Comparison of ENCODE assay signal across 9 cellular contexts in genomic region chr5:179817071-179817840, GRCh38. TPM values are rescaled to one million over a fixed set of nuclear protein-coding genes. Genes with fewer than 3 reads are reported as not detected.
DNase-seq lines count a peak whose midpoint lies in the region; ATAC-seq and TF ChIP-seq lines count a peak whose summit lies in the region.
"Had no signal": no experiment of that assay in that cellular context is flagged by ENCODE, and none has a peak within 500 bp of the region (broad histone marks: within the 10 kb centered on the region; RNA-seq: fewer than 3 reads in every experiment).

No MANE protein-coding gene starts in this region.

- 14 to 17% methylated on average over 46 to 51 of the region's 51 CpGs for WGBS in heart right ventricle, 2 donors
- 15 to 37% (median 22%) methylated on average over 20 to 51 of the region's 51 CpGs for WGBS in psoas muscle, 3 donors

- peaks cover 0 to 8% of the 10 kb centered on the region in 2 donors for H3K27me3 Mint-ChIP-seq in CD8-positive, alpha-beta memory T cell

- POLR2A ChIA-PET in CD8-positive, alpha-beta memory T cell (lab: Charles Lee): no interaction called here

- no peaks in the 10 kb centered on the region for H3K36me3 ChIP-seq in CD8-positive, alpha-beta memory T cell (ENCODE audit: insufficient read depth, low read length)
- H3K36me3 ChIP-seq in heart right ventricle (peaks cover 0 to 24% (median 0%) of the 10 kb centered on the region in 9 donors), psoas muscle (ENCODE audit: insufficient read depth in 1 of 2, low read depth in 1 of 2) (peaks cover 0 to 10% of the 10 kb centered on the region in 2 donors)

- no peak overlapping the region for H3K4me3 ChIP-seq in CD8-positive, alpha-beta memory T cell (ENCODE audit: low read length)
- H3K4me3 ChIP-seq in heart right ventricle: peak overlapping the region; percentile 18 to 64 (median 58)
- peak overlapping the region; percentile 99 for H3K4me3 ChIP-seq in psoas muscle

- peaks cover 28% of the 10 kb centered on the region for H3K4me1 ChIP-seq in CD8-positive, alpha-beta memory T cell (ENCODE audit: insufficient read depth, low read length)
- H3K4me1 ChIP-seq in heart right ventricle (peaks cover 15 to 48% (median 44%) of the 10 kb centered on the region in 9 donors), psoas muscle (peaks cover 27% of the 10 kb centered on the region)

- no peak for DNase-seq in CD8-positive, alpha-beta memory T cell
- DNase-seq in activated CD8-positive, alpha-beta memory T cell treated with anti-CD3 and anti-CD28 coated beads, Interleukin-2, amount 50 U/mL, for 48 hours: peak; percentile 65
- DNase-seq in heart right ventricle (peak in 1 of 2 donors; percentile 43), psoas muscle (peak in 1 of 2 donors; percentile 70), SIG-M5 treated with dmso at 0.1 percent for 504 hours (lab: John Stamatoyannopoulos, UW; ENCODE audit: unreplicated experiment) (no peak), NCI-H187 (lab: John Stamatoyannopoulos, UW) (no peak), HuH-7.5 (ENCODE audit: low spot score) (no peak)

- no peaks in the 10 kb centered on the region for H3K27me3 ChIP-seq in CD8-positive, alpha-beta memory T cell (ENCODE audit: insufficient read depth, low read length, poor library complexity, severe bottlenecking)
- H3K27me3 ChIP-seq in heart right ventricle: no peaks in the 10 kb centered on the region
- no peaks in the 10 kb centered on the region for H3K27me3 ChIP-seq in psoas muscle (ENCODE audit: insufficient read depth in 3 of 3, low read length in 2 of 3)

- ATAC-seq in heart right ventricle (no peak), psoas muscle (no peak), HG02588 (IDR thresholded peaks at IDR 0.05; ENCODE audit: unreplicated experiment) (no peak)

- CTCF ChIA-PET in CD8-positive, alpha-beta memory T cell (lab: Charles Lee): interaction anchor here (1.1 to 1.6 kb wide), 2 partner anchors 14 to 206 kb away, joined by 3 read pairs; no protein-coding TSS in a partner anchor

- H3K36me3 Mint-ChIP-seq in CD8-positive, alpha-beta memory T cell: peaks cover 0 to 25% (median 6%) of the 10 kb centered on the region in 3 donors

- H3K4me3 Mint-ChIP-seq in CD8-positive, alpha-beta memory T cell: peak overlapping the region; percentile 23 to 94 (median 84)

- peaks cover 0 to 4% (median 0%) of the 10 kb centered on the region in 5 donors for H3K9me3 Mint-ChIP-seq in CD8-positive, alpha-beta memory T cell

- TF ChIP-seq CTCF in heart right ventricle (IDR thresholded peaks at IDR 0.05) (peak in 3 of 9 donors; percentile 21 to 30 (median 25)), psoas muscle (IDR thresholded peaks at IDR 0.05) (peak; percentile 6)

- intact Hi-C loops in heart right ventricle (cut with DNase I): no loop called here
- intact Hi-C loops in psoas muscle (cut with DNase I): no loop called here

- H3K9me3 ChIP-seq in CD8-positive, alpha-beta memory T cell (ENCODE audit: low read length): no peaks in the 10 kb centered on the region
- H3K9me3 ChIP-seq in heart right ventricle: no peaks in the 10 kb centered on the region
- H3K9me3 ChIP-seq in psoas muscle: no peaks in the 10 kb centered on the region

- peaks cover 25 to 44% (median 29%) of the 10 kb centered on the region in 3 donors for H3K4me1 Mint-ChIP-seq in CD8-positive, alpha-beta memory T cell

- H3K27ac ChIP-seq in CD8-positive, alpha-beta memory T cell (ENCODE audit: low read depth, low read length): no peak overlapping the region
- H3K27ac ChIP-seq in heart right ventricle (peak overlapping the region in 8 of 10 donors; percentile 25 to 100 (median 98)), psoas muscle (peak overlapping the region; percentile 100)

- H3K27ac Mint-ChIP-seq in CD8-positive, alpha-beta memory T cell: peak overlapping the region in 5 of 8 donors; percentile 15 to 98 (median 96)

RNA-seq across cellular contexts. Expression of gene SQSTM1, which starts 3.4 kb away (rescaled TPM):
- total RNA-seq in CD8-positive, alpha-beta memory T cell: 100 to 1,000 TPM; 158 to 179 TPM
- 212 TPM for polyA plus RNA-seq in CD8-positive, alpha-beta memory T cell
- total RNA-seq in heart right ventricle (100 to 1,000 TPM; 341 to 466 (median 391) TPM), psoas muscle (1,000 to 10,000 TPM in 1 of 4 donors, 100 to 1,000 TPM in 3; 688 to 1,199 (median 831) TPM)
- polyA plus RNA-seq in heart right ventricle (100 to 1,000 TPM; 131 to 210 TPM), psoas muscle (100 to 1,000 TPM; 463 to 917 (median 671) TPM)

RNA-seq across cellular contexts. Expression of gene MGAT4B, which starts 10.6 kb away (rescaled TPM):
- total RNA-seq in CD8-positive, alpha-beta memory T cell: 100 to 1,000 TPM in 1 of 2 experiments, 10 to 100 TPM in 1; 94.0 to 103 TPM
- polyA plus RNA-seq in CD8-positive, alpha-beta memory T cell: 21.0 TPM
- total RNA-seq in heart right ventricle (100 to 1,000 TPM in 5 of 10 donors, 10 to 100 TPM in 5; 88.6 to 123 (median 102) TPM), psoas muscle (10 to 100 TPM; 29.3 to 58.4 (median 50.7) TPM)
- polyA plus RNA-seq in heart right ventricle (10 to 100 TPM; 58.6 to 86.9 TPM), psoas muscle (100 to 1,000 TPM in 1 of 3 donors, 10 to 100 TPM in 2; 40.9 to 136 (median 63.4) TPM)

RNA-seq across cellular contexts. Expression of gene LTC4S, which starts 23.5 kb away (rescaled TPM):
- 1 to 10 TPM in 1 of 2 experiments, under 1 TPM in 1; 0.57 to 1.0 TPM for total RNA-seq in CD8-positive, alpha-beta memory T cell
- polyA plus RNA-seq in CD8-positive, alpha-beta memory T cell: 4.0 TPM
- total RNA-seq in heart right ventricle (10 to 100 TPM in 3 of 10 donors, 1 to 10 TPM in 7; 5.4 to 10.6 (median 7.9) TPM), psoas muscle (1 to 10 TPM; 1.7 to 6.7 (median 4.5) TPM)
- polyA plus RNA-seq in heart right ventricle (10 to 100 TPM; 10.5 to 20.0 TPM), psoas muscle (1 to 10 TPM; 1.5 to 2.2 (median 2.1) TPM)
- total RNA-seq: HT1080 had no signal

RNA-seq across cellular contexts. Expression of gene MRNIP, which starts 41.4 kb away (rescaled TPM):
- total RNA-seq in CD8-positive, alpha-beta memory T cell: 10 to 100 TPM; 23.9 to 27.2 TPM
- polyA plus RNA-seq in CD8-positive, alpha-beta memory T cell: 17.7 TPM
- 10 to 100 TPM in 8 of 10 donors, 1 to 10 TPM in 2; 6.6 to 14.4 (median 12.7) TPM for total RNA-seq in heart right ventricle
- polyA plus RNA-seq in heart right ventricle: 10 to 100 TPM; 12.6 to 45.1 TPM
- total RNA-seq in psoas muscle: 1 to 10 TPM; 2.1 to 7.9 (median 5.1) TPM
- polyA plus RNA-seq in psoas muscle: 10 to 100 TPM; 20.4 to 30.4 (median 25.0) TPM
